ENCODE assay signal across 8 cellular contexts in genomic region chr19:7533925-7534480, GRCh38. TPM values are rescaled to one million over a fixed set of nuclear protein-coding genes. Genes with fewer than 3 reads are reported as not detected.
DNase-seq lines count a peak whose midpoint lies in the region; ATAC-seq and TF ChIP-seq lines count a peak whose summit lies in the region.

No MANE protein-coding gene starts in this region.

- H3K27me3 Mint-ChIP-seq in activated T-helper 2 cell treated with anti-CD3 and anti-CD28 coated beads, Interferon-gamma antibody, Interleukin-2, Interleukin-4, amounts not matched to agents 10 μg/mL and 5 μg/mL and 100 μg/mL, durations not matched to agents 14 hours and 24 hours and 36 hours (ENCODE audit: low read depth), result no peaks in the 10 kb centered on the region
- H3K27me3 Mint-ChIP-seq in naive thymus-derived CD4-positive, alpha-beta T cell, result no peaks in the 10 kb centered on the region

- no peaks in the 10 kb centered on the region for H3K36me3 ChIP-seq in KMS-11 (ENCODE audit: insufficient read depth)
- H3K36me3 ChIP-seq in fibroblast of lung (ENCODE audit: control insufficient read depth, insufficient read depth, low read length), result peaks cover 7% of the 10 kb centered on the region
- H3K36me3 ChIP-seq in naive thymus-derived CD4-positive, alpha-beta T cell (ENCODE audit: control insufficient read depth in 2 of 3, insufficient read depth in 3 of 3, low read length in 3 of 3), result peaks cover 0 to 19% (median 0%) of the 10 kb centered on the region in 3 experiments

- no peaks in the 10 kb centered on the region for H3K79me2 ChIP-seq in KMS-11 (ENCODE audit: insufficient read depth, low read depth)
- H3K79me2 ChIP-seq in fibroblast of lung (ENCODE audit: control insufficient read depth, insufficient read depth, low read length), result no peaks in the 10 kb centered on the region

- no peaks in the 10 kb centered on the region for H3K9me3 ChIP-seq in fibroblast of lung (ENCODE audit: control insufficient read depth, insufficient read depth, low read depth, low read length)
- no peaks in the 10 kb centered on the region for H3K9me3 ChIP-seq in naive thymus-derived CD4-positive, alpha-beta T cell (ENCODE audit: control insufficient read depth in 2 of 3, low read length in 3 of 3)

- H3K4me3 ChIP-seq in KMS-11 (IDR thresholded peaks at IDR 0.05; ENCODE audit: insufficient read depth, low read depth, low read length) (no peak overlapping the region), fibroblast of lung (replicated peaks in 1 of 4; ENCODE audit: control extremely low read depth in 1 of 4, insufficient read depth in 1 of 4, low read depth in 3 of 4, low read length in 4 of 4) (peak overlapping the region; percentile 85 to 93 (median 92))
- peak overlapping the region; percentile 99 for H3K4me3 ChIP-seq in naive thymus-derived CD4-positive, alpha-beta T cell (ENCODE audit: low read length)

- H3K4me1 Mint-ChIP-seq in activated T-helper 2 cell treated with anti-CD3 and anti-CD28 coated beads, Interferon-gamma antibody, Interleukin-2, Interleukin-4, amounts not matched to agents 10 μg/mL and 5 μg/mL and 100 μg/mL, durations not matched to agents 14 hours and 24 hours and 36 hours (ENCODE audit: low read depth), result peaks cover 18% of the 10 kb centered on the region
- peaks cover 6 to 24% (median 22%) of the 10 kb centered on the region in 7 donors for H3K4me1 Mint-ChIP-seq in naive thymus-derived CD4-positive, alpha-beta T cell

- H3K27me3 ChIP-seq in KMS-11 (ENCODE audit: insufficient read depth, low read depth), result no peaks in the 10 kb centered on the region
- H3K27me3 ChIP-seq in fibroblast of lung (ENCODE audit: control insufficient read depth, insufficient read depth, low read length), result no peaks in the 10 kb centered on the region
- no peaks in the 10 kb centered on the region for H3K27me3 ChIP-seq in naive thymus-derived CD4-positive, alpha-beta T cell (ENCODE audit: control insufficient read depth in 2 of 2, insufficient read depth in 2 of 2, low read length in 2 of 2)

- CTCF ChIA-PET in naive thymus-derived CD4-positive, alpha-beta T cell (lab: Charles Lee), result interaction anchor here (1.4 kb wide), 1 partner anchor 12 kb away, joined by 6 read pairs; no protein-coding TSS in a partner anchor

- in situ Hi-C loops in G401 (cut with HindIII; ENCODE audit: low sequenced_read_pairs), result no loop called here

- H3K4me2 ChIP-seq in KMS-11, result peak overlapping the region; percentile 94
- peak overlapping the region; percentile 95 for H3K4me2 ChIP-seq in fibroblast of lung (ENCODE audit: extremely low read depth, insufficient read depth, low read length)

- H3K9ac ChIP-seq in KMS-11, result peak overlapping the region; percentile 30; the same call in 1 of the 2 replicates
- H3K9ac ChIP-seq in fibroblast of lung (ENCODE audit: insufficient read depth, low read length), result peak overlapping the region; percentile 70

- TF ChIP-seq CTCF in KMS-11 (conservative IDR thresholded peaks at IDR 0.05; ENCODE audit: low read depth, low read length) (no peak), fibroblast of lung (conservative IDR thresholded peaks at IDR 0.05 in 1 of 2, IDR thresholded peaks at IDR 0.05 in 1 of 2; ENCODE audit: low read depth in 1 of 2, low read length in 2 of 2) (no peak)

- peak overlapping the region; percentile 90 for H2AFZ ChIP-seq in KMS-11 (ENCODE audit: low read depth)
- H2AFZ ChIP-seq in fibroblast of lung (ENCODE audit: low read length), result peak overlapping the region; percentile 77

- no peaks in the 10 kb centered on the region for H3K9me3 Mint-ChIP-seq in activated T-helper 2 cell treated with anti-CD3 and anti-CD28 coated beads, Interferon-gamma antibody, Interleukin-2, Interleukin-4, amounts not matched to agents 10 μg/mL and 5 μg/mL and 100 μg/mL, durations not matched to agents 14 hours and 24 hours and 36 hours
- H3K9me3 Mint-ChIP-seq in naive thymus-derived CD4-positive, alpha-beta T cell, result no peaks in the 10 kb centered on the region

- H3K27ac ChIP-seq in KMS-11 (no peak overlapping the region), fibroblast of lung (ENCODE audit: insufficient read depth, low read length) (peak overlapping the region; percentile 82)
- H3K27ac ChIP-seq in naive thymus-derived CD4-positive, alpha-beta T cell (ENCODE audit: low read depth, low read length), result peak overlapping the region; percentile 81

- POLR2A ChIA-PET in naive thymus-derived CD4-positive, alpha-beta T cell (lab: Charles Lee), result interaction anchor here (0.8 to 6.9 kb wide), 2 partner anchors 11 to 96 kb away, joined by 4 to 78 read pairs; partner anchors contain the start of genes MCOLN1 and PET100

- peak overlapping the region; percentile 94 for H3K4me3 Mint-ChIP-seq in activated T-helper 2 cell treated with anti-CD3 and anti-CD28 coated beads, Interferon-gamma antibody, Interleukin-2, Interleukin-4, amounts not matched to agents 10 μg/mL and 5 μg/mL and 100 μg/mL, durations not matched to agents 14 hours and 24 hours and 36 hours (ENCODE audit: low read depth)
- H3K4me3 Mint-ChIP-seq in naive thymus-derived CD4-positive, alpha-beta T cell, result peak overlapping the region; percentile 93 to 97 (median 94)

- intact Hi-C loops in activated T-helper 2 cell treated with anti-CD3 and anti-CD28 coated beads, Interferon-gamma antibody, Interleukin-2, Interleukin-4, amounts not matched to agents 10 μg/mL and 5 μg/mL and 100 μg/mL, durations not matched to agents 14 hours and 24 hours and 36 hours (cut with micrococcal nuclease), result loop anchor here (1.0 to 2.0 kb wide), 3 partner anchors 12 to 95 kb away; partner anchors contain the start of genes MCOLN1, PET100 and XAB2
- intact Hi-C loops in naive thymus-derived CD4-positive, alpha-beta T cell (cut with micrococcal nuclease), result loop anchor here (1.0 to 10.0 kb wide), 13 partner anchors 12 to 1849 kb away; partner anchors contain the start of genes MCOLN1 (in 2 of the 2), ARHGEF18 (in 1 of the 2), CD320 (in 1 of the 2) and HSD11B1L (in 1 of the 2)

- H4K20me1 ChIP-seq in KMS-11 (ENCODE audit: insufficient read depth) (no peaks in the 10 kb centered on the region), fibroblast of lung (ENCODE audit: control insufficient read depth, extremely low read depth, insufficient read depth, low read length) (no peaks in the 10 kb centered on the region)

- DNase-seq in G401 (ENCODE audit: low spot score) (peak; percentile 96), RKO (ENCODE audit: low spot score) (peak; percentile 85), fibroblast of lung (ENCODE audit: low read depth in 2 of 2) (peak; percentile 87 to 91)
- DNase-seq in activated T-helper 2 cell treated with anti-CD3 and anti-CD28 coated beads, Interferon-gamma antibody, Interleukin-2, Interleukin-4, amounts not matched to agents 10 μg/mL and 5 μg/mL and 100 μg/mL, durations not matched to agents 14 hours and 24 hours and 36 hours (ENCODE audit: low spot score), result peak; percentile 77
- DNase-seq in naive thymus-derived CD4-positive, alpha-beta T cell, result peak; percentile 55 to 83 (median 78)
- DNase-seq in stimulated activated CD8-positive, alpha-beta memory T cell treated with anti-CD3 and anti-CD28 coated beads, Interleukin-7, amount 100 ng/mL, for 48 hours (ENCODE audit: extremely low read depth in 1 of 2, low read depth in 1 of 2), result peak; percentile 60 to 75

- peaks cover 19% of the 10 kb centered on the region for H3K36me3 Mint-ChIP-seq in activated T-helper 2 cell treated with anti-CD3 and anti-CD28 coated beads, Interferon-gamma antibody, Interleukin-2, Interleukin-4, amounts not matched to agents 10 μg/mL and 5 μg/mL and 100 μg/mL, durations not matched to agents 14 hours and 24 hours and 36 hours (ENCODE audit: low read depth)
- peaks cover 0 to 11% (median 0%) of the 10 kb centered on the region in 5 donors for H3K36me3 Mint-ChIP-seq in naive thymus-derived CD4-positive, alpha-beta T cell

- peak; percentile 69 for ATAC-seq in naive thymus-derived CD4-positive, alpha-beta T cell
- ATAC-seq in GM18517 (IDR thresholded peaks at IDR 0.05; ENCODE audit: unreplicated experiment), result no peak

- peak overlapping the region; percentile 79 for H3K27ac Mint-ChIP-seq in activated T-helper 2 cell treated with anti-CD3 and anti-CD28 coated beads, Interferon-gamma antibody, Interleukin-2, Interleukin-4, amounts not matched to agents 10 μg/mL and 5 μg/mL and 100 μg/mL, durations not matched to agents 14 hours and 24 hours and 36 hours
- H3K27ac Mint-ChIP-seq in naive thymus-derived CD4-positive, alpha-beta T cell, result peak overlapping the region; percentile 76 to 93 (median 88)

- H3K4me1 ChIP-seq in KMS-11 (ENCODE audit: low read depth, poor library complexity, severe bottlenecking) (peaks cover 4% of the 10 kb centered on the region), fibroblast of lung (ENCODE audit: control insufficient read depth, extremely low read depth, insufficient read depth, low read length) (peaks cover 9% of the 10 kb centered on the region)
- H3K4me1 ChIP-seq in naive thymus-derived CD4-positive, alpha-beta T cell (ENCODE audit: control insufficient read depth in 2 of 2, insufficient read depth in 2 of 2, low read length in 2 of 2), result peaks cover 10 to 17% of the 10 kb centered on the region in 2 donors

RNA-seq across cellular contexts. Expression of gene PNPLA6, which starts 1.5 kb away (rescaled TPM):
- 74.6 and 97.9 TPM in 2 replicates for total RNA-seq in G401 (2014; rRNA removed; shearing (Covaris generic))
- 145 and 147 TPM in 2 replicates for total RNA-seq in activated T-helper 2 cell treated with anti-CD3 and anti-CD28 coated beads, Interferon-gamma antibody, Interleukin-2, Interleukin-4, amounts not matched to agents 10 μg/mL and 5 μg/mL and 100 μg/mL, durations not matched to agents 14 hours and 24 hours and 36 hours
- total RNA-seq in fibroblast of lung, result 61.9 and 89.2 TPM in 2 replicates
- 20.9 and 34.2 TPM in 2 replicates for polyA plus RNA-seq in fibroblast of lung
- polyA plus RNA-seq in fibroblast of lung (2012), result 64.4 and 87.6 TPM in 2 replicates
- polyA minus RNA-seq in fibroblast of lung (ENCODE audit: low replicate concordance), result 99.4 and 154 TPM in 2 replicates
- total RNA-seq in naive thymus-derived CD4-positive, alpha-beta T cell, result 100 to 1,000 TPM in 4 of 5 experiments, 10 to 100 TPM in 1; 82.0 to 157 (median 133) TPM
- polyA plus RNA-seq in naive thymus-derived CD4-positive, alpha-beta T cell, result 10 to 100 TPM in 1 of 2 donors, 1 to 10 TPM in 1; 5.3 to 12.7 TPM

RNA-seq across cellular contexts. Expression of gene MCOLN1, which starts 11.6 kb away (rescaled TPM):
- 6.2 and 16.9 TPM in 2 replicates for total RNA-seq in G401 (2014; rRNA removed; shearing (Covaris generic))
- total RNA-seq in activated T-helper 2 cell treated with anti-CD3 and anti-CD28 coated beads, Interferon-gamma antibody, Interleukin-2, Interleukin-4, amounts not matched to agents 10 μg/mL and 5 μg/mL and 100 μg/mL, durations not matched to agents 14 hours and 24 hours and 36 hours, result 10.3 and 11.2 TPM in 2 replicates
- total RNA-seq in fibroblast of lung, result 3.9 and 4.0 TPM in 2 replicates
- 15.1 and 20.5 TPM in 2 replicates for polyA plus RNA-seq in fibroblast of lung
- 14.8 and 17.3 TPM in 2 replicates for polyA plus RNA-seq in fibroblast of lung (2012)
- 62.3 and 81.6 TPM in 2 replicates for polyA minus RNA-seq in fibroblast of lung (ENCODE audit: low replicate concordance)
- total RNA-seq in naive thymus-derived CD4-positive, alpha-beta T cell, result 10 to 100 TPM; 13.8 to 49.2 (median 18.1) TPM
- polyA plus RNA-seq in naive thymus-derived CD4-positive, alpha-beta T cell, result 10 to 100 TPM in 1 of 2 donors, 1 to 10 TPM in 1; 8.8 to 11.7 TPM

RNA-seq across cellular contexts. Expression of gene ZNF358, which starts 18.1 kb away (rescaled TPM):
- 25.3 and 40.1 TPM in 2 replicates for total RNA-seq in G401 (2014; rRNA removed; shearing (Covaris generic))
- total RNA-seq in activated T-helper 2 cell treated with anti-CD3 and anti-CD28 coated beads, Interferon-gamma antibody, Interleukin-2, Interleukin-4, amounts not matched to agents 10 μg/mL and 5 μg/mL and 100 μg/mL, durations not matched to agents 14 hours and 24 hours and 36 hours, result 5.3 and 7.9 TPM in 2 replicates
- 16.2 and 16.7 TPM in 2 replicates for total RNA-seq in fibroblast of lung
- polyA plus RNA-seq in fibroblast of lung, result 24.0 and 26.8 TPM in 2 replicates
- polyA plus RNA-seq in fibroblast of lung (2012), result 36.5 and 37.6 TPM in 2 replicates
- 111 and 148 TPM in 2 replicates for polyA minus RNA-seq in fibroblast of lung (ENCODE audit: low replicate concordance)
- total RNA-seq in naive thymus-derived CD4-positive, alpha-beta T cell, result 10 to 100 TPM in 1 of 5 experiments, 1 to 10 TPM in 4; 5.7 to 10.1 (median 7.2) TPM
- 1 to 10 TPM; 1.4 to 2.6 TPM for polyA plus RNA-seq in naive thymus-derived CD4-positive, alpha-beta T cell

RNA-seq across cellular contexts. Expression of gene PEX11G, which starts 45.2 kb away (rescaled TPM):
- total RNA-seq in G401 (2014; rRNA removed; shearing (Covaris generic)), result 3.5 and 6.6 TPM in 2 replicates
- total RNA-seq in activated T-helper 2 cell treated with anti-CD3 and anti-CD28 coated beads, Interferon-gamma antibody, Interleukin-2, Interleukin-4, amounts not matched to agents 10 μg/mL and 5 μg/mL and 100 μg/mL, durations not matched to agents 14 hours and 24 hours and 36 hours, result 1.3 and 2.5 TPM in 2 replicates
- 3.8 and 3.9 TPM in 2 replicates for total RNA-seq in fibroblast of lung
- polyA plus RNA-seq in fibroblast of lung, result 1.2 and 1.5 TPM in 2 replicates
- polyA plus RNA-seq in fibroblast of lung (2012), result 2.5 and 3.3 TPM in 2 replicates
- polyA minus RNA-seq in fibroblast of lung (ENCODE audit: low replicate concordance), result not detected in 2 replicates
- total RNA-seq in naive thymus-derived CD4-positive, alpha-beta T cell, result 1 to 10 TPM in 1 of 5 experiments, under 1 TPM in 4; 0.59 to 1.2 (median 0.76) TPM
- 1 to 10 TPM in 1 of 2 donors, under 1 TPM in 1; 0.89 to 1.6 TPM for polyA plus RNA-seq in naive thymus-derived CD4-positive, alpha-beta T cell
